In genomic region chr15:89740137-89740536, GRCh38 we compare ENCODE assay signal across 8 cellular contexts. TPM values are rescaled to one million over a fixed set of nuclear protein-coding genes. Genes with fewer than 3 reads are reported as not detected.
DNase-seq lines count a peak whose midpoint lies in the region; ATAC-seq and TF ChIP-seq lines count a peak whose summit lies in the region.

No MANE protein-coding gene starts in this region.

- no peak overlapping the region for H3K27ac Mint-ChIP-seq in GM23338

- 0 out of 2 replicates have a peak, but pooled peaks cover 5% of the 10 kb centered on the region for H4K20me1 ChIP-seq in GM23338 (replicated peaks; ENCODE audit: insufficient read depth)

- intact Hi-C loops in left ventricle myocardium superior (cut with micrococcal nuclease) = no loop called here

- H3K4me1 Mint-ChIP-seq in GM23338 = no peaks in the 10 kb centered on the region

- H3K27me3 Mint-ChIP-seq in GM23338 (ENCODE audit: insufficient read depth, low read depth, poor library complexity) = peaks cover 24% of the 10 kb centered on the region

- DNase-seq in DMS153 treated with DMSO at 0.1 percent for 48 hours (lab: John Stamatoyannopoulos, UW; ENCODE audit: unreplicated experiment) (peak; percentile 7), GM23338 (ENCODE audit: low spot score) (peak; percentile 90), NCI-H1417 (lab: John Stamatoyannopoulos, UW) (peak; percentile 70 to 92 (median 78)), SKM-1 (lab: John Stamatoyannopoulos, UW; ENCODE audit: unreplicated experiment) (peak; percentile 69), adipocyte (ENCODE audit: low read depth) (peak; percentile 87), left ventricle myocardium superior (no peak), retina (peak; percentile 79)

- ATAC-seq in GM23338 (peak; percentile 97), left ventricle myocardium superior (peak; percentile 91), HG03378 (IDR thresholded peaks at IDR 0.05; ENCODE audit: unreplicated experiment) (no peak)

- H3K27me3 ChIP-seq in GM23338 (ENCODE audit: insufficient read depth) (0 out of 2 replicates have a peak, but pooled peaks cover under 1% of the 10 kb centered on the region), adipocyte (replicated peaks; ENCODE audit: control insufficient read depth, insufficient read depth, low read length) (peaks cover 11% of the 10 kb centered on the region)

- no peak overlapping the region for H3K4me2 ChIP-seq in GM23338

- peak; percentile 86 to 97 for TF ChIP-seq CTCF in GM23338 (conservative IDR thresholded peaks at IDR 0.05; ENCODE audit: low read depth in 2 of 2)

- no peaks in the 10 kb centered on the region for H3K79me2 ChIP-seq in GM23338 (replicated peaks; ENCODE audit: insufficient read depth)

- no peaks in the 10 kb centered on the region for H3K9me3 Mint-ChIP-seq in GM23338

- no peaks in the 10 kb centered on the region for H3K36me3 ChIP-seq in GM23338 (ENCODE audit: insufficient read depth)
- H3K36me3 ChIP-seq in adipocyte (ENCODE audit: control insufficient read depth, insufficient read depth, low read length, severe bottlenecking) = no peaks in the 10 kb centered on the region

- no peak overlapping the region for H3K4me3 Mint-ChIP-seq in GM23338

- no peaks in the 10 kb centered on the region for H3K4me1 ChIP-seq in GM23338 (ENCODE audit: insufficient read depth)
- H3K4me1 ChIP-seq in adipocyte (ENCODE audit: control insufficient read depth, insufficient read depth, low read length) = peaks cover 2% of the 10 kb centered on the region

- H3K27ac ChIP-seq in GM23338 (ENCODE audit: low read depth) = no peak overlapping the region

- H3K9me2 ChIP-seq in GM23338 (ENCODE audit: insufficient read depth) = no peaks in the 10 kb centered on the region

- no peaks in the 10 kb centered on the region for H3K9me3 ChIP-seq in adipocyte (ENCODE audit: control insufficient read depth, low read length)

- H3K9ac ChIP-seq in adipocyte (ENCODE audit: low read length) = peak overlapping the region; percentile 22

- H2AFZ ChIP-seq in GM23338 = no peak overlapping the region

- H3K4me3 ChIP-seq in GM23338 = no peak overlapping the region
- H3K4me3 ChIP-seq in adipocyte (ENCODE audit: low read length) = no peak overlapping the region

- no peaks in the 10 kb centered on the region for H3F3A ChIP-seq in GM23338 (replicated peaks; ENCODE audit: low read depth)

- H3K36me3 Mint-ChIP-seq in GM23338 (ENCODE audit: low read depth) = no peaks in the 10 kb centered on the region

TF ChIP-seq in GM23338, 12 proteins besides CTCF, POLR2A, EP300 and RAD21:
- TF ChIP-seq EZH2 (IDR thresholded peaks at IDR 0.05; ENCODE audit: low read depth, unreplicated experiment) (no peak), POLR2AphosphoS5 (IDR thresholded peaks at IDR 0.05; ENCODE audit: low read depth) (no peak), NANOG (IDR thresholded peaks at IDR 0.05; ENCODE audit: borderline replicate concordance) (no peak), EZH2phosphoT487 (IDR thresholded peaks at IDR 0.05; ENCODE audit: unreplicated experiment) (no peak), REST (IDR thresholded peaks at IDR 0.05; ENCODE audit: unreplicated experiment) (no peak), CREB1 (CRISPR knock-in tag; IDR thresholded peaks at IDR 0.05; ENCODE audit: low read depth) (no peak)
TF ChIP-seq in GM23338: peak in this region for 0.

RNA-seq across cellular contexts. Expression of gene MESP1, which starts 10.9 kb away (rescaled TPM):
- total RNA-seq in GM23338 (2014; rRNA removed; shearing (Covaris generic)) = 0.21 TPM in 1 of 2 replicates, not detected in the other
- polyA plus RNA-seq in GM23338 (2016; fragmentation: Nextera tagmentation; extraction: Ambion mirVana) = 0.91 TPM in 1 of 2 replicates, not detected in the other
- total RNA-seq in left ventricle myocardium superior = 8.4 TPM

RNA-seq across cellular contexts. Expression of gene MESP2, which starts 36.0 kb away (rescaled TPM):
- 0.16 and 1.3 TPM in 2 replicates for total RNA-seq in GM23338 (2014; rRNA removed; shearing (Covaris generic))
- polyA plus RNA-seq in GM23338 (2016; fragmentation: Nextera tagmentation; extraction: Ambion mirVana) = 0.24 and 0.68 TPM in 2 replicates
- total RNA-seq in left ventricle myocardium superior = 0.20 TPM

RNA-seq across cellular contexts. Expression of gene WDR93, which starts 49.5 kb away (rescaled TPM):
- total RNA-seq in GM23338 (2014; rRNA removed; shearing (Covaris generic)) = 0.14 TPM in 1 of 2 replicates, not detected in the other
- polyA plus RNA-seq in GM23338 (2016; fragmentation: Nextera tagmentation; extraction: Ambion mirVana) = not detected in 2 replicates
- total RNA-seq in left ventricle myocardium superior = not detected

RNA-seq across cellular contexts. Expression of gene PEX11A, which starts 49.6 kb away (rescaled TPM):
- 4.5 and 4.8 TPM in 2 replicates for total RNA-seq in GM23338 (2014; rRNA removed; shearing (Covaris generic))
- polyA plus RNA-seq in GM23338 (2016; fragmentation: Nextera tagmentation; extraction: Ambion mirVana) = 2.1 and 3.9 TPM in 2 replicates
- total RNA-seq in left ventricle myocardium superior = 13.9 TPM
